In the genomic region with DNA sequence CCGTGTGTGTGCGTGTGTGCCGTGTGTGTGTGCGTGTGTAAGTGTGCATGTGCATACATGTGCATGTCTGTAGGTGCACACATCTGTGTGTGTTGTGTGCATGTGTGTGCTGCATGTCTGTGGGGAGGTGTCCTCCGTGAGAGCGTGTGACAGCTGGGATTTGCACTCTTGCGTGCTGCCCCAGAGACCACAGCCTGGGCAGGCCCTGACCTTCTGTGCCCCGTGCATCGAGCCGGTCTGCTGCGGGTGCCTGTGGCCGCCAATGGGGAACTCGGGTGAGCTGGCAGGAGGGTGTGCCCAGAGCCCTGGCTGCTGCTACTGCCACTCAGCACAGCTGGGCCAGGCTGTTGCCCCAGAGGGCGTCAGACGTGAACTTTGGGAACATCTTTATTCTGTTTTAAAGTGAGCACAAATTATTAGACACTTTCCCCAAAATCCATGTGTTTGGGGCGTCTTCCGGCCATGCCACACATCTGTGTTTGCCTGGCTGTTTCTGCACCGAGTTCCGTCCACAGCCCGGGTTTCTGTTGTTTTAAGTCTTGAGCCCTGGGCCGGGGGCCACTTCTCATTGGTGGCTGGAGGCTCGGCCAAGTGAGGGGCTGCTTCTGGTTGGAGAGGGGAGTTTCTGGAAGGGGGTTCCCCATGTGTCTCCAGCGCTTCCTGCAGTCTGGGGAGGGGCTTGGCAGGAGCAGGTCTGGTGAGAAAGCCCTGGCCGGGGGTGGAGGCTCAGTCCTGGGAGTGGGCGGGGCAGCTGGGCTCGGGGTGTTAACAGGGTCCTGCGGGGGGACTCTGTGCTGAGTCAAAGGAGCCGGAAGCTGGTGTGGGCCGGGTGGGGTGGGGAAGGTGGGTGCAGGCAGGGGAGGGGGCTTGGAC, we compare ENCODE assay signal across 12 cellular contexts. TPM values are rescaled to one million over a fixed set of nuclear protein-coding genes. Genes with fewer than 3 reads are reported as not detected.
DNase-seq lines count a peak whose midpoint lies in the region; ATAC-seq and TF ChIP-seq lines count a peak whose summit lies in the region.
"Had no signal": no experiment of that assay in that cellular context is flagged by ENCODE, and none has a peak within 500 bp of the region (broad histone marks: within the 10 kb centered on the region; RNA-seq: fewer than 3 reads in every experiment).

No MANE protein-coding gene starts in this region.

- H3K27ac Mint-ChIP-seq in glutamatergic neuron (ENCODE audit: unreplicated experiment), result peak overlapping the region; percentile 75

- H3K27ac ChIP-seq in SJCRH30 (0 out of 2 replicates have a peak overlapping the region, but pooled peaks have one; percentile 25), osteoblast (ENCODE audit: low read depth, low read length) (peak overlapping the region; percentile 41)

- H3K4me1 Mint-ChIP-seq in glutamatergic neuron (ENCODE audit: low read depth, unreplicated experiment), result peaks cover 15% of the 10 kb centered on the region

- H3K9me3 ChIP-seq in SJCRH30 (replicated peaks) (no peaks in the 10 kb centered on the region), osteoblast (ENCODE audit: low read depth, low read length) (no peaks in the 10 kb centered on the region)

- in situ Hi-C loops in KBM-7 (cut with MboI; ENCODE audit: low pct_unique_long_range_greater_than_20kb, low sequenced_read_pairs), result no loop called here

- peaks cover 84% of the 10 kb centered on the region for H3K79me2 ChIP-seq in osteoblast (ENCODE audit: insufficient read depth, low read length)

- H3K4me1 ChIP-seq in SJCRH30 (no peaks in the 10 kb centered on the region), osteoblast (ENCODE audit: insufficient read depth, low read length) (peaks cover 7% of the 10 kb centered on the region)

- H3K36me3 ChIP-seq in SJCRH30 (no peaks in the 10 kb centered on the region), osteoblast (ENCODE audit: insufficient read depth, low read length) (peaks cover 8% of the 10 kb centered on the region)

- peaks cover 70% of the 10 kb centered on the region for H4K20me1 ChIP-seq in osteoblast (ENCODE audit: insufficient read depth, low read length)

- H3K27me3 ChIP-seq in SJCRH30 (peaks cover 11% of the 10 kb centered on the region; the same call in 1 of the 2 replicates), osteoblast (ENCODE audit: insufficient read depth, low read length) (no peaks in the 10 kb centered on the region)

- peaks cover 8% of the 10 kb centered on the region for H3K9me3 Mint-ChIP-seq in glutamatergic neuron (ENCODE audit: unreplicated experiment)
- H3K9me3 Mint-ChIP-seq: naive thymus-derived CD8-positive, alpha-beta T cell had no signal

- ATAC-seq in HG03280 (IDR thresholded peaks at IDR 0.05; ENCODE audit: unreplicated experiment), result no peak
- ATAC-seq: naive thymus-derived CD8-positive, alpha-beta T cell had no signal

- no peak overlapping the region for H3K4me3 ChIP-seq in SJCRH30
- H3K4me3 ChIP-seq in osteoblast (ENCODE audit: insufficient read depth, low read length), result no peak overlapping the region

- TF ChIP-seq CTCF in glutamatergic neuron (IDR thresholded peaks at IDR 0.05; ENCODE audit: partially characterized antibody, unreplicated experiment), result no peak
- TF ChIP-seq CTCF in osteoblast (IDR thresholded peaks at IDR 0.05; ENCODE audit: extremely low read depth, low read depth, low read length), result no peak

- H3K4me2 ChIP-seq in osteoblast (ENCODE audit: insufficient read depth, low read length), result peak overlapping the region; percentile 32

- no peak overlapping the region for H2AFZ ChIP-seq in osteoblast (ENCODE audit: low read length)

- peak; percentile 43 for DNase-seq in EL
- peak in 1 of 2 experiments; percentile 34 for DNase-seq in SJCRH30
- DNase-seq in glutamatergic neuron, result peak; percentile 60
- DNase-seq in osteoblast (ENCODE audit: insufficient read length, low spot score, missing footprints), result peak; percentile 98
- no peak for DNase-seq in activated T-cell treated with anti-CD3 and anti-CD28 coated beads for 4 hours
- no peak for DNase-seq in KBM-7
- DNase-seq in COR-L47 (lab: John Stamatoyannopoulos, UW), result no peak
- DNase-seq: activated T-cell treated with anti-CD3 and anti-CD28 coated beads, Interleukin-2, amount 50 U/mL, for 1 hour; NCI-H82 had no signal

- no peaks in the 10 kb centered on the region for H3K36me3 Mint-ChIP-seq in glutamatergic neuron (ENCODE audit: unreplicated experiment)
- H3K36me3 Mint-ChIP-seq: naive thymus-derived CD8-positive, alpha-beta T cell had no signal

- peak overlapping the region; percentile 68 for H3K4me3 Mint-ChIP-seq in glutamatergic neuron (ENCODE audit: unreplicated experiment)
- H3K4me3 Mint-ChIP-seq: naive thymus-derived CD8-positive, alpha-beta T cell had no signal

- peaks cover 8% of the 10 kb centered on the region for H3K27me3 Mint-ChIP-seq in glutamatergic neuron (ENCODE audit: unreplicated experiment)

RNA-seq across cellular contexts. Expression of gene CEP170B, which starts 7.6 kb away (rescaled TPM):
- 0.08 and 0.12 TPM in 2 replicates for total RNA-seq in SJCRH30 (2014; rRNA removed; shearing (Covaris generic))
- total RNA-seq in glutamatergic neuron (ENCODE audit: unreplicated experiment) (80.4 TPM), osteoblast (17.1 and 21.0 TPM in 2 replicates)

RNA-seq across cellular contexts. Expression of gene PLD4, which starts 52.0 kb away (rescaled TPM):
- total RNA-seq in SJCRH30 (2014; rRNA removed; shearing (Covaris generic)), result not detected in 2 replicates
- total RNA-seq in glutamatergic neuron (ENCODE audit: unreplicated experiment) (not detected), osteoblast (not detected in 2 replicates)
- total RNA-seq: M059J had no signal

Comparison
In these comparisons a context has a peak if more than half of its experiments do, and no peak if none do; other contexts are left out.
1. DNase-seq: peak in EL (single experiment), glutamatergic neuron (single experiment) and osteoblast (single experiment); none in activated T-cell treated with anti-CD3 and anti-CD28 coated beads for 4 hours (single experiment), KBM-7 (single experiment) and COR-L47 (single experiment).
2. RNA of gene CEP170B, which starts 7.6 kb away (total RNA-seq): 80.4 TPM in glutamatergic neuron (single experiment) and 17.1 to 21.0 TPM in osteoblast; 0.08 to 0.12 TPM in SJCRH30; every median in the first group is over 10 times any median in the second.